ENCODE assay signal across 1 cellular context in genomic region chr6:56916849-56917551, GRCh38.
TF ChIP-seq lines count a peak whose summit lies in the region.

No MANE protein-coding gene starts in this region.

TF ChIP-seq in GM12878, 131 proteins besides CTCF, POLR2A, EP300 and RAD21 (continued from another document):
- TF ChIP-seq SPI1 (IDR thresholded peaks at IDR 0.05; ENCODE audit: borderline replicate concordance, insufficient read depth, low read depth, low read length) = peak; percentile 56; the same call in 1 of the 2 replicates
- peak; percentile 23; the same call in 1 of the 2 replicates for TF ChIP-seq RUNX3 (IDR thresholded peaks at IDR 0.05; ENCODE audit: low read length)
- TF ChIP-seq ZNF384 (IDR thresholded peaks at IDR 0.05; ENCODE audit: borderline replicate concordance, low read depth, low read length) = 0 out of 2 replicates have a peak, but pooled peaks have one; percentile 15
